Comparison of ENCODE assay signal across 9 cellular contexts in genomic region chr20:21315138-21315537, GRCh38. TPM values are rescaled to one million over a fixed set of nuclear protein-coding genes. Genes with fewer than 3 reads are reported as not detected.
A peak's percentile ranks its signal among the peaks of the same experiment; 100 is the strongest.
DNase-seq lines count a peak whose midpoint lies in the region; ATAC-seq and TF ChIP-seq lines count a peak whose summit lies in the region.
"Had no signal": no experiment of that assay in that cellular context is flagged by ENCODE, and none has a peak within 500 bp of the region (broad histone marks: within the 10 kb centered on the region; RNA-seq: fewer than 3 reads in every experiment).

No MANE protein-coding gene starts in this region.

- H3K27me3 Mint-ChIP-seq in CD14-positive monocyte (ENCODE audit: low read depth in 3 of 3), result no peaks in the 10 kb centered on the region
- H3K27me3 Mint-ChIP-seq in T-helper 2 cell treated with Interferon-gamma antibody and Interleukin-4, amounts not matched to agents 5 μg/mL and 100 μg/mL, for 36 hours (ENCODE audit: low read depth), result no peaks in the 10 kb centered on the region

- peaks cover 51% of the 10 kb centered on the region for H3K4me1 Mint-ChIP-seq in CD14-positive monocyte
- H3K4me1 Mint-ChIP-seq in T-helper 2 cell treated with Interferon-gamma antibody and Interleukin-4, amounts not matched to agents 5 μg/mL and 100 μg/mL, for 36 hours (ENCODE audit: low read depth), result peaks cover 31% of the 10 kb centered on the region

- DNase-seq in CD14-positive monocyte (ENCODE audit: low spot score) (peak; percentile 68), right cardiac atrium (no peak), NCI-H345 treated with DMSO at 0.1 percent for 48 hours (lab: John Stamatoyannopoulos, UW; ENCODE audit: unreplicated experiment) (no peak), NCI-H510A (lab: John Stamatoyannopoulos, UW) (no peak), NCI-H1436 treated with DMSO at 0.1 percent for 48 hours (lab: John Stamatoyannopoulos, UW) (no peak)
- peak; percentile 33 for DNase-seq in T-helper 2 cell treated with Interferon-gamma antibody and Interleukin-4, amounts not matched to agents 5 μg/mL and 100 μg/mL, for 36 hours (ENCODE audit: low spot score)
- DNase-seq: activated CD8-positive, alpha-beta memory T cell treated with anti-CD3 and anti-CD28 coated beads, Interleukin-2, amount 50 U/mL, for 48 hours had no signal

- peak overlapping the region; percentile 28 to 51 for H3K4me3 Mint-ChIP-seq in CD14-positive monocyte
- H3K4me3 Mint-ChIP-seq in T-helper 2 cell treated with Interferon-gamma antibody and Interleukin-4, amounts not matched to agents 5 μg/mL and 100 μg/mL, for 36 hours, result no peak overlapping the region

- H3K27me3 ChIP-seq in right cardiac atrium (ENCODE audit: control insufficient read depth, insufficient read depth), result no peaks in the 10 kb centered on the region

- intact Hi-C loops in CD14-positive monocyte (cut with micrococcal nuclease), result no loop called here
- intact Hi-C loops in right cardiac atrium (cut with DNase I), result loop anchor here in 1 of 4 donors (10.0 kb wide), 1 partner anchor 70 kb away; no protein-coding TSS in a partner anchor

- ATAC-seq in GM21528 (IDR thresholded peaks at IDR 0.05; ENCODE audit: low FRiP score, unreplicated experiment) (peak; percentile 59), right cardiac atrium (peak; percentile 57 to 62), GM21390 (IDR thresholded peaks at IDR 0.05; ENCODE audit: unreplicated experiment) (no peak)

- H3K4me1 ChIP-seq in right cardiac atrium (ENCODE audit: control insufficient read depth, insufficient read depth, low read length), result peaks cover 8% of the 10 kb centered on the region

- H3K27ac ChIP-seq in right cardiac atrium (ENCODE audit: low read length), result no peak overlapping the region

- peaks cover 0 to 6% (median 0%) of the 10 kb centered on the region in 7 donors for H3K9me3 Mint-ChIP-seq in CD14-positive monocyte
- H3K9me3 Mint-ChIP-seq in T-helper 2 cell treated with Interferon-gamma antibody and Interleukin-4, amounts not matched to agents 5 μg/mL and 100 μg/mL, for 36 hours, result peaks cover 9% of the 10 kb centered on the region

- WGBS in right cardiac atrium, result 70% methylated on average over 4 of the region's 4 CpGs

- H3K9me3 ChIP-seq in right cardiac atrium (ENCODE audit: control insufficient read depth, low read length), result no peaks in the 10 kb centered on the region

- no peak for TF ChIP-seq CTCF in CD14-positive monocyte (IDR thresholded peaks at IDR 0.05)

- no peak overlapping the region for H3K4me3 ChIP-seq in right cardiac atrium (ENCODE audit: low read length)

- H3K27ac Mint-ChIP-seq in CD14-positive monocyte, result peak overlapping the region; percentile 78 to 94 (median 84)
- no peak overlapping the region for H3K27ac Mint-ChIP-seq in T-helper 2 cell treated with Interferon-gamma antibody and Interleukin-4, amounts not matched to agents 5 μg/mL and 100 μg/mL, for 36 hours

- H3K36me3 Mint-ChIP-seq in CD14-positive monocyte, result peaks cover 10 to 15% of the 10 kb centered on the region in 2 donors
- H3K36me3 Mint-ChIP-seq in T-helper 2 cell treated with Interferon-gamma antibody and Interleukin-4, amounts not matched to agents 5 μg/mL and 100 μg/mL, for 36 hours (ENCODE audit: low read depth), result peaks cover 20% of the 10 kb centered on the region

RNA-seq across cellular contexts. Expression of gene XRN2, which starts 12.0 kb away (rescaled TPM):
- 100 to 1,000 TPM; 101 to 111 TPM for polyA plus RNA-seq in CD14-positive monocyte
- total RNA-seq in right cardiac atrium, result 10 to 100 TPM; 32.0 to 34.7 (median 33.8) TPM
- polyA plus RNA-seq in right cardiac atrium, result 13.2 TPM

Comparison
In these comparisons a context has a peak if more than half of its experiments do, and no peak if none do; other contexts are left out.
1. DNase-seq: peak in CD14-positive monocyte (single experiment) and T-helper 2 cell treated with Interferon-gamma antibody and Interleukin-4, amounts not matched to agents 5 μg/mL and 100 μg/mL, for 36 hours (single experiment); none in right cardiac atrium (0 of 3), NCI-H345 treated with DMSO at 0.1 percent for 48 hours (single experiment), NCI-H510A (single experiment) and NCI-H1436 treated with DMSO at 0.1 percent for 48 hours (single experiment).